ENCODE assay signal across 16 cellular contexts in genomic region chr13:32042567-32042966, GRCh38.
"Had no signal": no experiment of that assay in that cellular context is flagged by ENCODE, and none has a peak within 500 bp of the region (broad histone marks: within the 10 kb centered on the region; RNA-seq: fewer than 3 reads in every experiment).

No MANE protein-coding gene starts in this region.

- H3K27ac ChIP-seq: epithelial cell of prostate, hepatocyte, sigmoid colon, SK-N-MC, suprapubic skin, upper lobe of left lung had no signal

- H3K9me3 ChIP-seq: body of pancreas, sigmoid colon, suprapubic skin, upper lobe of left lung had no signal

- H3K27ac Mint-ChIP-seq: effector memory CD8-positive, alpha-beta T cell had no signal

- DNase-seq: activated CD4-positive, alpha-beta T cell treated with anti-CD3 and anti-CD28 coated beads for 1 hour; activated CD8-positive, alpha-beta memory T cell treated with anti-CD3 and anti-CD28 coated beads for 24 hours; amniotic stem cell; body of pancreas; central memory CD4-positive, alpha-beta T cell; cortex of kidney; effector memory CD8-positive, alpha-beta T cell; left ventricle myocardium superior; mesendoderm; sigmoid colon; stimulated activated CD4-positive, alpha-beta T cell treated with anti-CD3 and anti-CD28 coated beads, Interleukin-2, amount 100 ng/mL, for 24 hours; upper lobe of left lung had no signal

- ATAC-seq: body of pancreas; effector memory CD8-positive, alpha-beta T cell; left ventricle myocardium superior had no signal

- H3K27me3 ChIP-seq: body of pancreas, hepatocyte, sigmoid colon, suprapubic skin, upper lobe of left lung had no signal

- H3K4me3 ChIP-seq: body of pancreas, hepatocyte, sigmoid colon, SK-N-MC, suprapubic skin, upper lobe of left lung had no signal

- H3K36me3 ChIP-seq: sigmoid colon, suprapubic skin, upper lobe of left lung had no signal
